In genomic region chr19:17946965-17947784, GRCh38 we compare ENCODE assay signal across 8 cellular contexts. TPM values are rescaled to one million over a fixed set of nuclear protein-coding genes. Genes with fewer than 3 reads are reported as not detected.
DNase-seq lines count a peak whose midpoint lies in the region; ATAC-seq and TF ChIP-seq lines count a peak whose summit lies in the region.

No MANE protein-coding gene starts in this region.

- peak overlapping the region; percentile 61 for H3K4me3 ChIP-seq in AG04450 (ENCODE audit: low read depth, low read length)
- H3K4me3 ChIP-seq in heart right ventricle: peak overlapping the region; percentile 32 to 92 (median 74)
- H3K4me3 ChIP-seq in gastrocnemius medialis: peak overlapping the region; percentile 62 to 85 (median 70)

- peak overlapping the region; percentile 95 for H3K27ac Mint-ChIP-seq in WTC11

- WGBS in heart right ventricle, 2 donors: 18% methylated on average over 29 of the region's 29 CpGs

- ATAC-seq in GM19025 (IDR thresholded peaks at IDR 0.05; ENCODE audit: low read depth, unreplicated experiment): peak; percentile 2
- peak; percentile 29 for ATAC-seq in HG03175 (IDR thresholded peaks at IDR 0.05; ENCODE audit: unreplicated experiment)
- peak; percentile 3 for ATAC-seq in WTC11
- ATAC-seq in heart right ventricle: peak; percentile 20 to 59 (median 49)
- peak; percentile 53 to 58 for ATAC-seq in gastrocnemius medialis

- CTCF ChIA-PET in AG04450 (lab: Charles Lee): interaction anchor here (0.6 to 6.7 kb wide), 8 partner anchors 8 to 120 kb away, joined by 3 to 84 read pairs (median 5); no protein-coding TSS in a partner anchor
- CTCF ChIA-PET in WTC11 (lab: Charles Lee): interaction anchor here (0.6 to 5.1 kb wide), 14 partner anchors 8 to 332 kb away, joined by 3 to 62 read pairs (median 6); partner anchors contain the start of genes CCDC124, RPL18A and SLC5A5

- H3K36me3 ChIP-seq in heart right ventricle (peaks cover 0 to 20% (median 0%) of the 10 kb centered on the region in 9 donors), gastrocnemius medialis (peaks cover 0 to 15% of the 10 kb centered on the region in 2 donors)

- POLR2A ChIA-PET in AG04450 (lab: Yijun Ruan, JAX): interaction anchor here (0.6 to 1.0 kb wide), 4 partner anchors 9 to 394 kb away, joined by 3 to 8 read pairs (median 6); partner anchors contain the start of gene CCDC124
- POLR2A ChIA-PET in WTC11 (lab: Charles Lee): interaction anchor here (0.7 to 1.4 kb wide), 4 partner anchors 15 to 117 kb away, joined by 3 to 8 read pairs (median 7); partner anchors contain the start of genes CCDC124 and RPL18A

- H3K9me3 Mint-ChIP-seq in WTC11: no peaks in the 10 kb centered on the region

- in situ Hi-C loops in gastrocnemius medialis (cut with MboI; ENCODE audit: low sequenced_read_pairs in 4 of 4): loop anchor here in 2 of 4 donors (5.0 to 25.0 kb wide), 3 partner anchors 45 to 115 kb away; no protein-coding TSS in a partner anchor

- no peaks in the 10 kb centered on the region for H3K36me3 Mint-ChIP-seq in WTC11

- intact Hi-C loops in heart right ventricle (cut with DNase I) (loop anchor here in 6 of 10 donors (1.0 to 10.0 kb wide), 4 partner anchors 15 to 118 kb away; no protein-coding TSS in a partner anchor), gastrocnemius medialis (cut with DNase I; ENCODE audit: low total_unique reads) (loop anchor here (2.0 kb wide), 1 partner anchor 50 kb away; no protein-coding TSS in a partner anchor)

- peaks cover 33% of the 10 kb centered on the region for H3K27me3 Mint-ChIP-seq in WTC11 (ENCODE audit: low read depth)

- H3K27ac ChIP-seq in AG04450 (ENCODE audit: low read depth, low read length): peak overlapping the region; percentile 47
- peak overlapping the region in 6 of 10 donors; percentile 17 to 82 (median 53) for H3K27ac ChIP-seq in heart right ventricle
- H3K27ac ChIP-seq in gastrocnemius medialis: peak overlapping the region; percentile 51 to 63 (median 56)

- H3K4me1 ChIP-seq in heart right ventricle (peaks cover 28 to 48% (median 41%) of the 10 kb centered on the region in 9 donors), gastrocnemius medialis (peaks cover 19 to 34% of the 10 kb centered on the region in 2 donors)

- no peak for TF ChIP-seq POLR2A in gastrocnemius medialis (IDR thresholded peaks at IDR 0.05)

- H3K9me3 ChIP-seq in AG04450 (ENCODE audit: control insufficient read depth, insufficient read depth, low read length) (no peaks in the 10 kb centered on the region; the same call in 1 of the 2 replicates), heart right ventricle (no peaks in the 10 kb centered on the region), gastrocnemius medialis (no peaks in the 10 kb centered on the region)

- DNase-seq in AG04450 (ENCODE audit: low read depth, low spot score) (no peak), WTC11 (ENCODE audit: low spot score) (no peak), heart right ventricle (no peak), gastrocnemius medialis (no peak), AG08395 (ENCODE audit: low spot score) (no peak), DMS153 treated with DMSO at 0.1 percent for 48 hours (lab: John Stamatoyannopoulos, UW; ENCODE audit: unreplicated experiment) (no peak)

- peak overlapping the region; percentile 79 for H3K4me3 Mint-ChIP-seq in WTC11

- H3K27me3 ChIP-seq in AG04450 (ENCODE audit: control insufficient read depth, insufficient read depth, low read length): peaks cover 31% of the 10 kb centered on the region
- H3K27me3 ChIP-seq in heart right ventricle: peaks cover 12 to 42% (median 35%) of the 10 kb centered on the region in 7 donors
- H3K27me3 ChIP-seq in gastrocnemius medialis: peaks cover 34 to 36% (median 34%) of the 10 kb centered on the region in 3 donors

- TF ChIP-seq CTCF in AG04450 (IDR thresholded peaks at IDR 0.05; ENCODE audit: low read depth, low read length) (no peak), WTC11 (IDR thresholded peaks at IDR 0.05) (no peak), heart right ventricle (IDR thresholded peaks at IDR 0.05) (peak in 2 of 9 donors; percentile 5 to 12), gastrocnemius medialis (IDR thresholded peaks at IDR 0.05 in 4 of 5, conservative IDR thresholded peaks at IDR 0.05 in 1 of 5) (no peak)

- peaks cover 31% of the 10 kb centered on the region for H3K4me1 Mint-ChIP-seq in WTC11

TF ChIP-seq in WTC11, 78 proteins besides CTCF, POLR2A, EP300 and RAD21:
- TF ChIP-seq SMAD3 (CRISPR knock-in tag; IDR thresholded peaks at IDR 0.05; ENCODE audit: borderline replicate concordance) (no peak), USF2 (CRISPR knock-in tag; IDR thresholded peaks at IDR 0.05) (0 out of 2 replicates have a peak, but pooled peaks have one; percentile 16), ZNF416 (CRISPR knock-in tag; IDR thresholded peaks at IDR 0.05) (0 out of 2 replicates have a peak, but pooled peaks have one; percentile 60)
TF ChIP-seq in WTC11: peak in this region for 2.

RNA-seq across cellular contexts. Expression of gene CCDC124, which starts 14.4 kb away (rescaled TPM):
- polyA plus RNA-seq in AG04450 (2011; rRNA removed) (36.0 and 40.9 TPM in 2 replicates), heart right ventricle (100 to 1,000 TPM; 135 to 240 TPM)
- 8.1 and 8.6 TPM in 2 replicates for polyA minus RNA-seq in AG04450 (2011; rRNA and poly(A)+ RNA removed)
- total RNA-seq in WTC11 (2021) (152 to 159 TPM (median 156 TPM) in 3 replicates), heart right ventricle (10 to 100 TPM; 52.0 to 94.2 (median 61.6) TPM), gastrocnemius medialis (100 to 1,000 TPM in 1 of 4 donors, 10 to 100 TPM in 3; 73.1 to 110 (median 81.5) TPM)

RNA-seq across cellular contexts. Expression of gene KCNN1, which starts 19.7 kb away (rescaled TPM):
- polyA plus RNA-seq in AG04450 (2011; rRNA removed) (0.05 and 0.07 TPM in 2 replicates), heart right ventricle (not detected)
- polyA minus RNA-seq in AG04450 (2011; rRNA and poly(A)+ RNA removed): not detected in 2 replicates
- total RNA-seq in WTC11 (2021) (15.3 to 18.0 TPM (median 17.2 TPM) in 3 replicates), heart right ventricle (under 1 TPM in 1 of 10 donors, not detected in 9; 0.72 TPM), gastrocnemius medialis (not detected)

Comparison
In these comparisons a context has a peak if more than half of its experiments do, and no peak if none do; other contexts are left out.
1. ATAC-seq: peak in every context shown above with its lines; median percentile 56 in gastrocnemius medialis; 49 in heart right ventricle; 29 in HG03175; 3 in WTC11; 2 in GM19025.